Comparison of ENCODE assay signal across 8 cellular contexts in the genomic region with DNA sequence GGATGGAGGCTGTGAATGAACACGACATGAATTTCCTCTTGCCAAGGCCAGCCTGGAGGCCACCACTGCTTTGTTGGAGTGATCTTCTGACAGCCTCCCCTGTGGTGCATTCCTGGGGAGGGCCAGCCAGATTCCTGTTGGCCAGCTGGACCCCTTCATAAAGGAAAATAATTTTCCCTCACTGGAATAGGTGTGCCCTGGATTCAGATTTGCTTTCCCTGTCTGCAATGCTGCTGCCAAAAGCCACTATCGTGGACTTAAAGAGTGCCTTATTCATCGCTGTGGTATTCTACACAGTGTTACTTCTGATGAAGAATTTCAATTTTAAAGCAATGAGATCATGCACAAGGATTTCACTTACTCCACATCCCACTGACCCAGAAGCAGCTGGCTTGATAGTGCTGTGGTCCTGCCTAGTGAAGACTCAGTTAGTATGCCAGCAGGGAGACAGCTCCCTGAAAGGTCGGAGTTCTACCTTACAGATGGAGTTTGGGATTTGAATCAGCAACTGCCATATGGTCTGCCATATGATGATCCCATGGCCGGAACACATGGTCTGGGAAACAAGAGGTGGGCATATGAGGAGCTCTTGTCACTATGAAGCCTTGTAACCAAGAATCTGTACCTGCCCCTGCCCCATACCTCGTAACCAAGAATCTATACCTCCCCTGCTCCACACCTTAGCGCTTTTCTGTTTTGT.
DNase-seq lines count a peak whose midpoint lies in the region; ATAC-seq and TF ChIP-seq lines count a peak whose summit lies in the region.

No MANE protein-coding gene starts in this region.

- H3K4me3 ChIP-seq in H7 (ENCODE audit: insufficient read depth, low read depth, low read length) (no peak overlapping the region), fibroblast of villous mesenchyme (ENCODE audit: low read depth, low read length) (no peak overlapping the region)

- H3K27me3 ChIP-seq in H7 (ENCODE audit: control insufficient read depth, insufficient read depth, low read length) = no peaks in the 10 kb centered on the region

- H3K27ac Mint-ChIP-seq in stimulated activated effector memory CD8-positive, alpha-beta T cell treated with anti-CD3 and anti-CD28 coated beads, Interleukin-12 subunit alpha, Interleukin-12 subunit beta, amount 100 ng/mL, for 72 hours = peak overlapping the region; percentile 83
- no peak overlapping the region for H3K27ac Mint-ChIP-seq in MCF 10A (ENCODE audit: low read depth, unreplicated experiment)

- H3K4me3 Mint-ChIP-seq in stimulated activated effector memory CD8-positive, alpha-beta T cell treated with anti-CD3 and anti-CD28 coated beads, Interleukin-12 subunit alpha, Interleukin-12 subunit beta, amount 100 ng/mL, for 72 hours = no peak overlapping the region
- H3K4me3 Mint-ChIP-seq in MCF 10A (ENCODE audit: unreplicated experiment) = no peak overlapping the region

- CTCF ChIA-PET in MCF 10A (lab: Yijun Ruan, JAX) = interaction anchor here (0.6 to 5.9 kb wide), 8 partner anchors 16 to 578 kb away, joined by 3 to 67 read pairs (median 3); no protein-coding TSS in a partner anchor

- no peaks in the 10 kb centered on the region for H3K27me3 Mint-ChIP-seq in MCF 10A (ENCODE audit: insufficient read depth, unreplicated experiment)

- H3K4me1 Mint-ChIP-seq in stimulated activated effector memory CD8-positive, alpha-beta T cell treated with anti-CD3 and anti-CD28 coated beads, Interleukin-12 subunit alpha, Interleukin-12 subunit beta, amount 100 ng/mL, for 72 hours = peaks cover 51% of the 10 kb centered on the region
- peaks cover 18% of the 10 kb centered on the region for H3K4me1 Mint-ChIP-seq in MCF 10A (ENCODE audit: insufficient read depth, unreplicated experiment)

- no peaks in the 10 kb centered on the region for H3K9me3 Mint-ChIP-seq in stimulated activated effector memory CD8-positive, alpha-beta T cell treated with anti-CD3 and anti-CD28 coated beads, Interleukin-12 subunit alpha, Interleukin-12 subunit beta, amount 100 ng/mL, for 72 hours
- H3K9me3 Mint-ChIP-seq in MCF 10A (ENCODE audit: unreplicated experiment) = no peaks in the 10 kb centered on the region

- TF ChIP-seq CTCF in fibroblast of villous mesenchyme (IDR thresholded peaks at IDR 0.05; ENCODE audit: insufficient read depth, low read depth, low read length) = no peak
- TF ChIP-seq CTCF in MCF 10A (IDR thresholded peaks at IDR 0.05; ENCODE audit: unreplicated experiment) = no peak

- H3K36me3 ChIP-seq in H7 (replicated peaks; ENCODE audit: control insufficient read depth, insufficient read depth, low read length) = no peaks in the 10 kb centered on the region

- BruUV-seq in MCF 10A (replicated peaks; lab: Mats Ljungman, UMichigan) = no TSS peak

- DNase-seq in H7 = peak; percentile 4
- DNase-seq in fibroblast of villous mesenchyme (ENCODE audit: low read depth) = peak; percentile 83
- no peak for DNase-seq in stimulated activated effector memory CD8-positive, alpha-beta T cell treated with anti-CD3 and anti-CD28 coated beads, Interleukin-12 subunit alpha, Interleukin-12 subunit beta, amount 100 ng/mL, for 72 hours (ENCODE audit: low spot score in 2 of 2)
- DNase-seq in NOMO-1 treated with dmso at 0.1 percent for 144 hours (lab: John Stamatoyannopoulos, UW; ENCODE audit: unreplicated experiment) = no peak
- DNase-seq in stimulated activated CD4-positive, alpha-beta T cell treated with anti-CD3 and anti-CD28 coated beads, Interleukin-4, amount 100 ng/mL, for 24 hours = no peak
- no peak for DNase-seq in MCF 10A (ENCODE audit: unreplicated experiment)

- POLR2A ChIA-PET in MCF 10A (lab: Yijun Ruan, JAX) = interaction anchor here (0.7 to 1.4 kb wide), 2 partner anchors 13 to 29 kb away, joined by 3 to 4 read pairs; no protein-coding TSS in a partner anchor

- peak; percentile 37; the same call in 2 of the 3 replicates for ATAC-seq in SK-N-SH treated with all-trans-retinoic acid at 6 μM for 48 hours
- no peak for ATAC-seq in stimulated activated effector memory CD8-positive, alpha-beta T cell treated with anti-CD3 and anti-CD28 coated beads, Interleukin-12 subunit alpha, Interleukin-12 subunit beta, amount 100 ng/mL, for 72 hours
- no peak for ATAC-seq in HG02759 (IDR thresholded peaks at IDR 0.05; ENCODE audit: unreplicated experiment)

- peaks cover 7% of the 10 kb centered on the region for H3K36me3 Mint-ChIP-seq in stimulated activated effector memory CD8-positive, alpha-beta T cell treated with anti-CD3 and anti-CD28 coated beads, Interleukin-12 subunit alpha, Interleukin-12 subunit beta, amount 100 ng/mL, for 72 hours
- H3K36me3 Mint-ChIP-seq in MCF 10A (ENCODE audit: insufficient read depth, unreplicated experiment) = peaks cover 4% of the 10 kb centered on the region

- intact Hi-C loops in MCF 10A (cut with micrococcal nuclease) = no loop called here

TF ChIP-seq in SK-N-SH treated with all-trans-retinoic acid at 6 μM for 48 hours, 23 proteins besides CTCF, POLR2A, EP300 and RAD21:
- TF ChIP-seq ZFP30 (CRISPR knock-in tag; IDR thresholded peaks at IDR 0.05) = no peak
- no peak for TF ChIP-seq ZNF565 (CRISPR knock-in tag; conservative IDR thresholded peaks at IDR 0.05; ENCODE audit: low read depth)
- TF ChIP-seq ZC3H10 (CRISPR knock-in tag; IDR thresholded peaks at IDR 0.05) = no peak
- no peak for TF ChIP-seq PPARA (CRISPR knock-in tag; IDR thresholded peaks at IDR 0.05; ENCODE audit: borderline replicate concordance)
- TF ChIP-seq ESRRG (CRISPR knock-in tag; IDR thresholded peaks at IDR 0.05) = no peak
- no peak for TF ChIP-seq OSR1 (CRISPR knock-in tag; IDR thresholded peaks at IDR 0.05)
- TF ChIP-seq, protein P1, sequence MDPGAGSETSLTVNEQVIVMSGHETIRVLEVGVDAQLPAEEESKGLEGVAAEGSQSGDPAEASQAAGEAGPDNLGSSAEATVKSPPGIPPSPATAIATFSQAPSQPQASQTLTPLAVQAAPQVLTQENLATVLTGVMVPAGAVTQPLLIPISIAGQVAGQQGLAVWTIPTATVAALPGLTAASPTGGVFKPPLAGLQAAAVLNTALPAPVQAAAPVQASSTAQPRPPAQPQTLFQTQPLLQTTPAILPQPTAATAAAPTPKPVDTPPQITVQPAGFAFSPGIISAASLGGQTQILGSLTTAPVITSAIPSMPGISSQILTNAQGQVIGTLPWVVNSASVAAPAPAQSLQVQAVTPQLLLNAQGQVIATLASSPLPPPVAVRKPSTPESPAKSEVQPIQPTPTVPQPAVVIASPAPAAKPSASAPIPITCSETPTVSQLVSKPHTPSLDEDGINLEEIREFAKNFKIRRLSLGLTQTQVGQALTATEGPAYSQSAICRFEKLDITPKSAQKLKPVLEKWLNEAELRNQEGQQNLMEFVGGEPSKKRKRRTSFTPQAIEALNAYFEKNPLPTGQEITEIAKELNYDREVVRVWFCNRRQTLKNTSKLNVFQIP (CRISPR knock-in tag; IDR thresholded peaks at IDR 0.05; ENCODE audit: borderline replicate concordance, low read depth) = no peak
- TF ChIP-seq, protein P2, sequence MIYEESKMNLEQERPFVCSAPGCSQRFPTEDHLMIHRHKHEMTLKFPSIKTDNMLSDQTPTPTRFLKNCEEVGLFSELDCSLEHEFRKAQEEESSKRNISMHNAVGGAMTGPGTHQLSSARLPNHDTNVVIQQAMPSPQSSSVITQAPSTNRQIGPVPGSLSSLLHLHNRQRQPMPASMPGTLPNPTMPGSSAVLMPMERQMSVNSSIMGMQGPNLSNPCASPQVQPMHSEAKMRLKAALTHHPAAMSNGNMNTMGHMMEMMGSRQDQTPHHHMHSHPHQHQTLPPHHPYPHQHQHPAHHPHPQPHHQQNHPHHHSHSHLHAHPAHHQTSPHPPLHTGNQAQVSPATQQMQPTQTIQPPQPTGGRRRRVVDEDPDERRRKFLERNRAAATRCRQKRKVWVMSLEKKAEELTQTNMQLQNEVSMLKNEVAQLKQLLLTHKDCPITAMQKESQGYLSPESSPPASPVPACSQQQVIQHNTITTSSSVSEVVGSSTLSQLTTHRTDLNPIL (CRISPR knock-in tag; IDR thresholded peaks at IDR 0.05; ENCODE audit: low read depth) = no peak
- TF ChIP-seq GLIS3 (CRISPR knock-in tag; IDR thresholded peaks at IDR 0.05) = no peak
- no peak for TF ChIP-seq CSDC2 (CRISPR knock-in tag; IDR thresholded peaks at IDR 0.05)

Comparison
In these comparisons a context has a peak if more than half of its experiments do, and no peak if none do; other contexts are left out.
1. DNase-seq: peak in H7 (single experiment) and fibroblast of villous mesenchyme (single experiment); none in stimulated activated effector memory CD8-positive, alpha-beta T cell treated with anti-CD3 and anti-CD28 coated beads, Interleukin-12 subunit alpha, Interleukin-12 subunit beta, amount 100 ng/mL, for 72 hours (0 of 2), NOMO-1 treated with dmso at 0.1 percent for 144 hours (single experiment), stimulated activated CD4-positive, alpha-beta T cell treated with anti-CD3 and anti-CD28 coated beads, Interleukin-4, amount 100 ng/mL, for 24 hours (single experiment) and MCF 10A (single experiment).